Comparison of ENCODE assay signal across 8 cellular contexts in genomic region chr6:89360415-89360999, GRCh38. TPM values are rescaled to one million over a fixed set of nuclear protein-coding genes. Genes with fewer than 3 reads are reported as not detected.
DNase-seq lines count a peak whose midpoint lies in the region; ATAC-seq, FAIRE-seq and TF ChIP-seq lines count a peak whose summit lies in the region.

No MANE protein-coding gene starts in this region.

- intact Hi-C loops in cardiac septum (cut with DNase I): no loop called here
- intact Hi-C loops in A673 (cut with micrococcal nuclease; ENCODE audit: unreplicated experiment): no loop called here

- FAIRE-seq in D721Med (lab: Jason Lieb, UNC): no peak

- BruUV-seq in A673 (replicated peaks; lab: Mats Ljungman, UMichigan): no TSS peak

- H3K9me3 ChIP-seq in DOHH2 (ENCODE audit: control insufficient read depth, insufficient read depth, low read length) (no peaks in the 10 kb centered on the region), hepatocyte (ENCODE audit: low read depth) (no peaks in the 10 kb centered on the region), A673 (ENCODE audit: low read depth, low read length, poor library complexity, severe bottlenecking) (no peaks in the 10 kb centered on the region)

- no peak for TF ChIP-seq CTCF in DOHH2 (IDR thresholded peaks at IDR 0.05; ENCODE audit: low read depth, low read length, poor library complexity, severe bottlenecking)
- no peak for TF ChIP-seq CTCF in D721Med (IDR thresholded peaks at IDR 0.05; ENCODE audit: insufficient read depth, missing control alignments)
- TF ChIP-seq CTCF in hepatocyte (IDR thresholded peaks at IDR 0.05; ENCODE audit: poor library complexity): no peak
- no peak for TF ChIP-seq CTCF in A673 (conservative IDR thresholded peaks at IDR 0.05; ENCODE audit: low read depth, low read length)

- H3K4me3 ChIP-seq in DOHH2 (ENCODE audit: low read length): peak overlapping the region; percentile 69
- H3K4me3 ChIP-seq in hepatocyte: no peak overlapping the region
- no peak overlapping the region for H3K4me3 ChIP-seq in A673 (ENCODE audit: low read depth, low read length, poor library complexity, severe bottlenecking)

- ATAC-seq in GM19463 (IDR thresholded peaks at IDR 0.05; ENCODE audit: unreplicated experiment) (peak; percentile 37), HG03439 (IDR thresholded peaks at IDR 0.05; ENCODE audit: unreplicated experiment) (peak; percentile 46)

- WGBS in hepatocyte (ENCODE audit: low lambda C conversion rate, missing lambda C conversion rate): 98% methylated on average over 2 of the region's 2 CpGs

- DNase-seq in astrocyte of the hippocampus (ENCODE audit: low read depth, low spot score): peak; percentile 84
- no peak for DNase-seq in cardiac septum (ENCODE audit: low spot score)
- no peak for DNase-seq in D721Med (ENCODE audit: insufficient read length, low spot score)
- DNase-seq in hepatocyte (ENCODE audit: low spot score): no peak
- DNase-seq in A673 (ENCODE audit: low spot score): no peak

- H3F3A ChIP-seq in DOHH2 (ENCODE audit: control insufficient read depth, insufficient read depth): peaks cover 32% of the 10 kb centered on the region

- no peaks in the 10 kb centered on the region for H3K9me2 ChIP-seq in DOHH2 (replicated peaks; ENCODE audit: control insufficient read depth, low read length)
- no peaks in the 10 kb centered on the region for H3K9me2 ChIP-seq in hepatocyte (replicated peaks; ENCODE audit: insufficient read depth)

- H3K79me2 ChIP-seq in DOHH2 (ENCODE audit: control insufficient read depth, low read length): peaks cover 17% of the 10 kb centered on the region
- no peaks in the 10 kb centered on the region for H3K79me2 ChIP-seq in hepatocyte

- POLR2A ChIA-PET in A673 (lab: Charles Lee; ENCODE audit: low non-redundant PET): no interaction called here

- no peaks in the 10 kb centered on the region for H4K20me1 ChIP-seq in DOHH2 (ENCODE audit: control insufficient read depth, insufficient read depth, low read depth, low read length)
- no peaks in the 10 kb centered on the region for H4K20me1 ChIP-seq in hepatocyte (ENCODE audit: insufficient read depth, poor library complexity, severe bottlenecking)

- H3K27me3 ChIP-seq in DOHH2 (ENCODE audit: control insufficient read depth, low read length): no peaks in the 10 kb centered on the region
- H3K27me3 ChIP-seq in hepatocyte: no peaks in the 10 kb centered on the region
- no peaks in the 10 kb centered on the region for H3K27me3 ChIP-seq in A673 (replicated peaks; ENCODE audit: insufficient read depth, low read depth, low read length, poor library complexity)

- peaks cover 89% of the 10 kb centered on the region for H3K4me1 ChIP-seq in DOHH2 (ENCODE audit: control insufficient read depth, low read length)
- H3K4me1 ChIP-seq in hepatocyte (ENCODE audit: insufficient read depth): no peaks in the 10 kb centered on the region
- no peaks in the 10 kb centered on the region for H3K4me1 ChIP-seq in A673 (ENCODE audit: insufficient read depth, low read length, poor library complexity, severe bottlenecking)

- H2AFZ ChIP-seq in hepatocyte: no peak overlapping the region

- CTCF ChIA-PET in A673 (lab: Charles Lee): interaction anchor here (0.6 to 0.9 kb wide), 2 partner anchors 12 to 118 kb away, joined by 4 to 7 read pairs; no protein-coding TSS in a partner anchor

- H3K4me2 ChIP-seq in DOHH2 (ENCODE audit: low read length) (peak overlapping the region; percentile 61), hepatocyte (no peak overlapping the region)

- H3K27ac ChIP-seq in DOHH2 (ENCODE audit: low read depth, low read length) (peak overlapping the region; percentile 99), hepatocyte (no peak overlapping the region), A673 (ENCODE audit: low read depth, low read length, poor library complexity, severe bottlenecking) (no peak overlapping the region)

- peaks cover 11% of the 10 kb centered on the region for H3K36me3 ChIP-seq in DOHH2 (ENCODE audit: control insufficient read depth, low read length)
- no peaks in the 10 kb centered on the region for H3K36me3 ChIP-seq in hepatocyte (replicated peaks; ENCODE audit: insufficient read depth, low read depth)
- no peaks in the 10 kb centered on the region for H3K36me3 ChIP-seq in A673 (ENCODE audit: insufficient read depth, low read length, poor library complexity, severe bottlenecking)

RNA-seq across cellular contexts. Expression of gene UBE2J1, which starts 8.0 kb away (rescaled TPM):
- total RNA-seq in cardiac septum (18.0 TPM), hepatocyte (64.1 and 68.1 TPM in 2 replicates), A673 (2021) (36.1 and 38.6 TPM in 2 replicates)
- polyA plus RNA-seq in hepatocyte: 37.3 and 44.7 TPM in 2 replicates

RNA-seq across cellular contexts. Expression of gene GABRR2, which starts 45.4 kb away (rescaled TPM):
- 1.7 TPM for total RNA-seq in cardiac septum
- 0.32 and 0.87 TPM in 2 replicates for total RNA-seq in hepatocyte
- polyA plus RNA-seq in hepatocyte: 0.68 and 0.94 TPM in 2 replicates
- 0.67 and 0.74 TPM in 2 replicates for total RNA-seq in A673 (2021)

RNA-seq across cellular contexts. Expression of gene RRAGD, which starts 51.6 kb away (rescaled TPM):
- total RNA-seq in cardiac septum (90.5 TPM), hepatocyte (22.5 and 28.1 TPM in 2 replicates), A673 (2021) (9.5 and 10.6 TPM in 2 replicates)
- 9.4 and 11.8 TPM in 2 replicates for polyA plus RNA-seq in hepatocyte
